ENCODE assay signal across 21 cellular contexts in genomic region chr6:140300331-140300730, GRCh38.
"Had no signal": no experiment of that assay in that cellular context is flagged by ENCODE, and none has a peak within 500 bp of the region (broad histone marks: within the 10 kb centered on the region; RNA-seq: fewer than 3 reads in every experiment).

No MANE protein-coding gene starts in this region.

- H3K27ac ChIP-seq: colonic mucosa, epithelial cell of prostate, esophagus squamous epithelium, gastrocnemius medialis, heart right ventricle, left lung, lower lobe of right lung had no signal

- DNase-seq: colonic mucosa; cortex of kidney; effector CD8-positive, alpha-beta T cell; effector memory CD8-positive, alpha-beta T cell; endodermal cell; erythroblast; esophagus squamous epithelium; foreskin fibroblast; foreskin melanocyte; gastrocnemius medialis; glutamatergic neuron; head of caudate nucleus; heart right ventricle; hippocampal formation; left cardiac atrium; left lung; left ventricle myocardium superior; lower lobe of right lung; mesenchymal stem cell had no signal

- H3K4me3 ChIP-seq: colonic mucosa, esophagus squamous epithelium, gastrocnemius medialis, heart right ventricle, left lung, lower lobe of right lung had no signal

- ATAC-seq: effector memory CD8-positive, alpha-beta T cell; esophagus mucosa; gastrocnemius medialis; heart right ventricle; left cardiac atrium; left lung; left ventricle myocardium superior; lower lobe of right lung had no signal

- H3K27me3 ChIP-seq: colonic mucosa, esophagus squamous epithelium, gastrocnemius medialis, heart right ventricle, left lung had no signal

- H3K4me1 ChIP-seq: colonic mucosa, esophagus squamous epithelium, gastrocnemius medialis, heart right ventricle, left lung, lower lobe of right lung had no signal

- H3K9me3 ChIP-seq: colonic mucosa, esophagus squamous epithelium, gastrocnemius medialis, left lung, lower lobe of right lung had no signal

- H3K36me3 ChIP-seq: colonic mucosa, esophagus squamous epithelium, gastrocnemius medialis, heart right ventricle, left lung, lower lobe of right lung had no signal
